22 cellular contexts compared by ENCODE assay signal in genomic region chr2:23695214-23696162, GRCh38.
DNase-seq lines count a peak whose midpoint lies in the region; ATAC-seq and TF ChIP-seq lines count a peak whose summit lies in the region.
"Had no signal": no experiment of that assay in that cellular context is flagged by ENCODE, and none has a peak within 500 bp of the region (broad histone marks: within the 10 kb centered on the region; RNA-seq: fewer than 3 reads in every experiment).

No MANE protein-coding gene starts in this region.

- no peak for ATAC-seq in natural killer cell treated with Interleukin-12 subunit alpha and Interleukin-12 subunit beta and Interleukin-15 and Interleukin-18, amount 100 ng/mL, for 72 hours
- no peak for ATAC-seq in natural killer cell
- ATAC-seq in GM19395 (IDR thresholded peaks at IDR 0.05; ENCODE audit: unreplicated experiment): no peak
- ATAC-seq: A549, GM23338 had no signal

- intact Hi-C loops in natural killer cell (cut with micrococcal nuclease): no loop called here
- intact Hi-C loops in posterior vena cava (cut with DNase I): loop anchor here in 1 of 2 donors (1.0 kb wide), 1 partner anchor 49 kb away; no protein-coding TSS in a partner anchor

- H3K27me3 Mint-ChIP-seq in natural killer cell treated with Interleukin-12 subunit alpha and Interleukin-12 subunit beta and Interleukin-15 and Interleukin-18, amount 100 ng/mL, for 72 hours: no peaks in the 10 kb centered on the region
- H3K27me3 Mint-ChIP-seq in natural killer cell (ENCODE audit: low read depth in 2 of 2) (no peaks in the 10 kb centered on the region), chondrocyte (ENCODE audit: low read depth) (no peaks in the 10 kb centered on the region)
- H3K27me3 Mint-ChIP-seq: CD4-positive, alpha-beta T cell; IgD-negative memory B cell had no signal

- DNase-seq in natural killer cell treated with Interleukin-12 subunit alpha and Interleukin-12 subunit beta and Interleukin-15 and Interleukin-18, amount 100 ng/mL, for 72 hours (ENCODE audit: low spot score): peak; percentile 57
- DNase-seq in natural killer cell (no peak), chondrocyte (ENCODE audit: low spot score) (no peak), posterior vena cava (ENCODE audit: low spot score) (peak; percentile 76), kidney tubule cell (ENCODE audit: low spot score) (no peak)
- no peak for DNase-seq in activated CD4-positive, CD25-positive, alpha-beta regulatory T cell treated with anti-CD3 and anti-CD28 coated beads, Interleukin-2, amount 50 U/mL, for 72 hours
- DNase-seq: AML-193; CD4-positive, alpha-beta T cell; DMS53; HFFc6; NCI-H1048; NCI-H1417; NCI-H1694; NCI-H2029 treated with DMSO at 0.1 percent for 48 hours; NCI-H446 treated with DMSO at 0.1 percent for 48 hours; NCI-H526 treated with DMSO at 0.1 percent for 48 hours; PC-9; Right ventricle myocardium superior had no signal

- no peak overlapping the region for H3K27ac Mint-ChIP-seq in natural killer cell treated with Interleukin-12 subunit alpha and Interleukin-12 subunit beta and Interleukin-15 and Interleukin-18, amount 100 ng/mL, for 72 hours
- H3K27ac Mint-ChIP-seq in natural killer cell (no peak overlapping the region), chondrocyte (ENCODE audit: unreplicated experiment) (peak overlapping the region; percentile 12)
- H3K27ac Mint-ChIP-seq: CD4-positive, alpha-beta T cell; GM23338; HFFc6; IgD-negative memory B cell had no signal

- H3K36me3 Mint-ChIP-seq in natural killer cell treated with Interleukin-12 subunit alpha and Interleukin-12 subunit beta and Interleukin-15 and Interleukin-18, amount 100 ng/mL, for 72 hours: no peaks in the 10 kb centered on the region
- H3K36me3 Mint-ChIP-seq in natural killer cell (no peaks in the 10 kb centered on the region), chondrocyte (ENCODE audit: low read depth) (peaks cover 27% of the 10 kb centered on the region)

- no peak for TF ChIP-seq CTCF in natural killer cell (IDR thresholded peaks at IDR 0.05)
- no peak for TF ChIP-seq CTCF in chondrocyte (IDR thresholded peaks at IDR 0.05)

- H3K9me3 Mint-ChIP-seq in natural killer cell treated with Interleukin-12 subunit alpha and Interleukin-12 subunit beta and Interleukin-15 and Interleukin-18, amount 100 ng/mL, for 72 hours: no peaks in the 10 kb centered on the region
- H3K9me3 Mint-ChIP-seq in natural killer cell (no peaks in the 10 kb centered on the region), chondrocyte (ENCODE audit: low read depth) (peaks cover 4% of the 10 kb centered on the region)
- H3K9me3 Mint-ChIP-seq: CD4-positive, alpha-beta T cell; HFFc6; IgD-negative memory B cell had no signal

- H3K4me1 Mint-ChIP-seq in natural killer cell treated with Interleukin-12 subunit alpha and Interleukin-12 subunit beta and Interleukin-15 and Interleukin-18, amount 100 ng/mL, for 72 hours (ENCODE audit: low read depth in 2 of 2): peaks cover 0 to 4% of the 10 kb centered on the region in 2 donors
- H3K4me1 Mint-ChIP-seq in natural killer cell: peaks cover 12 to 14% of the 10 kb centered on the region in 2 donors
- H3K4me1 Mint-ChIP-seq in chondrocyte (ENCODE audit: low read depth): no peaks in the 10 kb centered on the region

- H3K4me3 Mint-ChIP-seq in natural killer cell treated with Interleukin-12 subunit alpha and Interleukin-12 subunit beta and Interleukin-15 and Interleukin-18, amount 100 ng/mL, for 72 hours: no peak overlapping the region
- H3K4me3 Mint-ChIP-seq in natural killer cell (no peak overlapping the region), chondrocyte (ENCODE audit: unreplicated experiment) (no peak overlapping the region)
- H3K4me3 Mint-ChIP-seq: CD4-positive, alpha-beta T cell; GM23338; HFFc6 had no signal

Comparison
In these comparisons a context has a peak if more than half of its experiments do, and no peak if none do; other contexts are left out.
1. DNase-seq: peak in natural killer cell treated with Interleukin-12 subunit alpha and Interleukin-12 subunit beta and Interleukin-15 and Interleukin-18, amount 100 ng/mL, for 72 hours (single experiment) and posterior vena cava (single experiment); none in natural killer cell (single experiment), chondrocyte (single experiment), kidney tubule cell (single experiment) and activated CD4-positive, CD25-positive, alpha-beta regulatory T cell treated with anti-CD3 and anti-CD28 coated beads, Interleukin-2, amount 50 U/mL, for 72 hours (single experiment).